In genomic region chr9:86389648-86390047, GRCh38 we compare ENCODE assay signal across 18 cellular contexts.
"Had no signal": no experiment of that assay in that cellular context is flagged by ENCODE, and none has a peak within 500 bp of the region (broad histone marks: within the 10 kb centered on the region; RNA-seq: fewer than 3 reads in every experiment).

No MANE protein-coding gene starts in this region.

- H3K27me3 ChIP-seq: neural progenitor cell, pancreas, tibial artery, upper lobe of left lung, uterus had no signal

- H3K27ac ChIP-seq: heart left ventricle, neural progenitor cell, pancreas, tibial artery, upper lobe of left lung, uterus had no signal

- H3K4me3 ChIP-seq: heart left ventricle, lung, neural progenitor cell, pancreas, tibial artery, upper lobe of left lung, uterus had no signal

- DNase-seq: dermis blood vessel endothelial cell; erythroblast; heart left ventricle; hippocampal formation; left colon; left ventricle myocardium superior; mesenchymal stem cell; midbrain; nucleus accumbens; pancreas; right cardiac atrium; stimulated activated CD4-positive, alpha-beta T cell treated with anti-CD3 and anti-CD28 coated beads, Interleukin-4, amount 100 ng/mL, for 1 hour; stimulated activated CD8-positive, alpha-beta memory T cell treated with anti-CD3 and anti-CD28 coated beads, Interleukin-4, amount 100 ng/mL, for 48 hours; tibial artery; uterus had no signal

- H3K36me3 ChIP-seq: heart left ventricle, neural progenitor cell, pancreas, tibial artery, upper lobe of left lung, uterus had no signal

- H3K9me3 ChIP-seq: pancreas, upper lobe of left lung had no signal

- H3K4me1 ChIP-seq: heart left ventricle, neural progenitor cell, pancreas, tibial artery, upper lobe of left lung, uterus had no signal
